Comparison of ENCODE assay signal across 8 cellular contexts in the genomic region with DNA sequence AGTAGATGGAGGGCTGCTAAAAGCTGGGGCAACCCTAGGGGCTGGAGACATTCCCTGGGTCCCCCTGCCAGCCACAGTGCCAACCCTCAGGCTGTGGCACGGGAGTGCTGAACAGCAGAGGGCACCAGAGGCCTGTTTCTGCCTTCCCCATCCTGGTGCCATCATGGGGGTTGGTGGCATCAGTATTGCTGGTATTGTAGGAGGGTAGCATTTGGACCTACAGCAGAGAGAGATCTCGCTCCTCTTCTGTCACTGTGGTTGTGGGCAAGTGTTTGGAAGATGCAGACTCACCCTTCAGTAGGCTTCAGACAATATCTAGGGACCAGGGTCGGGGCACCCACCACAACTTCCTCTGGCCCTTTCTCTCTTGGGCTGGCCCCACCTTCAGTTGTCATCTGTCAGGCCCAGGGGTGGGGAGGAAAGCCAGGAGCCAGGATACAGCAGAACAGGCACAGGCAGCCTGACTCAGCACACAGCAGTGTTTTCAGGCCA.
DNase-seq lines count a peak whose midpoint lies in the region; ATAC-seq lines count a peak whose summit lies in the region.

No MANE protein-coding gene starts in this region.

- no peak overlapping the region for H3K4me3 ChIP-seq in mucosa of rectum (ENCODE audit: low read length in 2 of 2)

- POLR2A ChIA-PET in activated CD4-positive, alpha-beta memory T cell treated with anti-CD3 and anti-CD28 coated beads for 36 hours (lab: Charles Lee): interaction anchor here (1.0 kb wide), 1 partner anchor 516 kb away, joined by 3 read pairs; no protein-coding TSS in a partner anchor

- H3K4me1 Mint-ChIP-seq in activated CD4-positive, alpha-beta memory T cell treated with anti-CD3 and anti-CD28 coated beads for 36 hours (ENCODE audit: low read depth): peaks cover 37% of the 10 kb centered on the region

- no peaks in the 10 kb centered on the region for H3K27me3 Mint-ChIP-seq in activated CD4-positive, alpha-beta memory T cell treated with anti-CD3 and anti-CD28 coated beads for 36 hours

- no peak for ATAC-seq in GM21619 (IDR thresholded peaks at IDR 0.05; ENCODE audit: unreplicated experiment)

- no peaks in the 10 kb centered on the region for H3K36me3 Mint-ChIP-seq in activated CD4-positive, alpha-beta memory T cell treated with anti-CD3 and anti-CD28 coated beads for 36 hours

- H3K9me3 ChIP-seq in mucosa of rectum (ENCODE audit: control insufficient read depth in 2 of 2, low read length in 2 of 2): no peaks in the 10 kb centered on the region

- intact Hi-C loops in activated CD4-positive, alpha-beta memory T cell treated with anti-CD3 and anti-CD28 coated beads for 36 hours (cut with micrococcal nuclease): loop anchor here (5.0 to 10.0 kb wide), 4 partner anchors 99 to 916 kb away; no protein-coding TSS in a partner anchor

- H3K9ac ChIP-seq in mucosa of rectum (ENCODE audit: low read depth in 1 of 2, low read length in 2 of 2): no peak overlapping the region

- peaks cover 39 to 52% of the 10 kb centered on the region in 2 donors for H3K4me1 ChIP-seq in mucosa of rectum (ENCODE audit: control insufficient read depth in 2 of 2, insufficient read depth in 2 of 2, low read length in 2 of 2)

- H3K9me3 Mint-ChIP-seq in activated CD4-positive, alpha-beta memory T cell treated with anti-CD3 and anti-CD28 coated beads for 36 hours: no peaks in the 10 kb centered on the region

- CTCF ChIA-PET in activated CD4-positive, alpha-beta memory T cell treated with anti-CD3 and anti-CD28 coated beads for 36 hours (lab: Charles Lee): interaction anchor here (0.7 to 2.8 kb wide), 23 partner anchors 10 to 1188 kb away, joined by 3 to 20 read pairs (median 3); partner anchors contain the start of gene TLE3

- H3K36me3 ChIP-seq in mucosa of rectum (ENCODE audit: control insufficient read depth in 2 of 2, insufficient read depth in 2 of 2, low read length in 2 of 2): no peaks in the 10 kb centered on the region

- H3K27ac ChIP-seq in mucosa of rectum (ENCODE audit: low read depth in 2 of 2, low read length in 2 of 2): peak overlapping the region; percentile 49 to 63

- H3K27ac Mint-ChIP-seq in activated CD4-positive, alpha-beta memory T cell treated with anti-CD3 and anti-CD28 coated beads for 36 hours: no peak overlapping the region

- no peak overlapping the region for H3K4me3 Mint-ChIP-seq in activated CD4-positive, alpha-beta memory T cell treated with anti-CD3 and anti-CD28 coated beads for 36 hours

- peak; percentile 64 for DNase-seq in NK-92 treated with Interleukin-12 subunit alpha and Interleukin-12 subunit beta, amount 100 ng/mL, for 24 hours (lab: John Stamatoyannopoulos, UW)
- DNase-seq in NK-92 (lab: John Stamatoyannopoulos, UW; ENCODE audit: unreplicated experiment) (no peak), NCI-H524 (lab: John Stamatoyannopoulos, UW) (peak; percentile 67 to 75)
- peak; percentile 82 for DNase-seq in activated CD4-positive, alpha-beta memory T cell treated with anti-CD3 and anti-CD28 coated beads for 36 hours
- peak; percentile 52 for DNase-seq in effector CD4-positive, alpha-beta T cell
- DNase-seq in stimulated activated CD8-positive, alpha-beta memory T cell treated with anti-CD3 and anti-CD28 coated beads, Interleukin-7, amount 100 ng/mL, for 4 hours (ENCODE audit: low read depth in 2 of 2): peak; percentile 45 to 46

- no peaks in the 10 kb centered on the region for H3K27me3 ChIP-seq in mucosa of rectum (ENCODE audit: control insufficient read depth in 2 of 2, insufficient read depth in 2 of 2, low read length in 2 of 2)
